ENCODE assay signal across 22 cellular contexts in the genomic region with DNA sequence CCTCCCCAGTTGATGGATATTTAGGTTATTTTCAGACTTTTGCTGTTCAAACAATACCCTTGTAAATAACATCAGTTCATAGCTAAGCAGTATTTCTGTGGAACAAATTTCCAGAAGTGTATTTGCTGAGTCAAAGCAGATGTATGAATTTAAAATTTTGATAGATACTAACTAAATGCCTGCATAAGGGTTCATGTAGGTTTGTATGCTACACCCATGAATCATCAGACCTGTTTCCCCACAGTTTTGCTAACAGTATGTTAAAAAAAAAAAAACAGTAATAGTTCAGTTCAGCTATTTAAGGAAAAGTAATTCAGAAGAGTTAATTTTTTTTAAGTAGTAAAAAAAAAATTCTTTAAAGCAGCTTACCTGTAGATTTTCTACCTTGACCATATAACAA.
"Had no signal": no experiment of that assay in that cellular context is flagged by ENCODE, and none has a peak within 500 bp of the region (broad histone marks: within the 10 kb centered on the region; RNA-seq: fewer than 3 reads in every experiment).

No MANE protein-coding gene starts in this region.

- ATAC-seq: activated CD4-positive, CD25-positive, alpha-beta regulatory T cell treated with anti-CD3 and anti-CD28 coated beads, Interleukin-2, amount 50 U/mL, for 24 hours; activated CD8-positive, alpha-beta memory T cell treated with anti-CD3 and anti-CD28 coated beads, Interleukin-2, amount 10 ng/mL, durations not matched to agents 7 days and 5 days; naive thymus-derived CD8-positive, alpha-beta T cell had no signal

- H3K4me3 ChIP-seq: esophagus muscularis mucosa, hepatocyte, left ventricle myocardium inferior, neural progenitor cell, prostate gland, spleen, upper lobe of left lung had no signal

- H3K27ac ChIP-seq: esophagus muscularis mucosa, hepatocyte, left ventricle myocardium inferior, neural progenitor cell, prostate gland, spleen, upper lobe of left lung had no signal

- DNase-seq: activated CD4-positive, alpha-beta memory T cell treated with anti-CD3 and anti-CD28 coated beads, Interleukin-2, amount 10 ng/mL, durations not matched to agents 7 days and 5 days; activated CD4-positive, alpha-beta T cell treated with anti-CD3 and anti-CD28 coated beads, Interleukin-2, amount 10 ng/mL, durations not matched to agents 24 days and 14 days; activated CD8-positive, alpha-beta memory T cell treated with anti-CD3 and anti-CD28 coated beads, Interleukin-2, amount 10 ng/mL, durations not matched to agents 7 days and 5 days; activated effector memory CD4-positive, alpha-beta T cell treated with anti-CD3 and anti-CD28 coated beads, Interleukin-2, amount 50 U/mL, for 16 hours; activated naive CD4-positive, alpha-beta T cell treated with anti-CD3 and anti-CD28 coated beads, Interleukin-2, amount 10 ng/mL, durations not matched to agents 7 days and 5 days; activated T-cell treated with anti-CD3 and anti-CD28 coated beads for 4 hours; anterior cingulate cortex; caudate nucleus; effector memory CD4-positive, alpha-beta T cell; glutamatergic neuron; immature natural killer cell; left ventricle myocardium inferior; naive thymus-derived CD8-positive, alpha-beta T cell; spleen; stimulated activated CD4-positive, alpha-beta T cell treated with anti-CD3 and anti-CD28 coated beads, Interleukin-4, amount 100 ng/mL, for 1 hour; stimulated activated naive CD4-positive, alpha-beta T cell treated with Interleukin-2 at 50 U/mL for 16 hours; upper lobe of left lung had no signal

- H3K4me1 ChIP-seq: left ventricle myocardium inferior, neural progenitor cell, prostate gland, spleen, upper lobe of left lung had no signal

- H3K36me3 ChIP-seq: esophagus muscularis mucosa, left ventricle myocardium inferior, neural progenitor cell, prostate gland, spleen, upper lobe of left lung had no signal

- H3K27me3 ChIP-seq: esophagus muscularis mucosa, hepatocyte, neural progenitor cell, spleen, upper lobe of left lung had no signal

- H3K9ac ChIP-seq: neural progenitor cell had no signal

- H3K9me3 ChIP-seq: esophagus muscularis mucosa, prostate gland, upper lobe of left lung had no signal
